In the genomic region with DNA sequence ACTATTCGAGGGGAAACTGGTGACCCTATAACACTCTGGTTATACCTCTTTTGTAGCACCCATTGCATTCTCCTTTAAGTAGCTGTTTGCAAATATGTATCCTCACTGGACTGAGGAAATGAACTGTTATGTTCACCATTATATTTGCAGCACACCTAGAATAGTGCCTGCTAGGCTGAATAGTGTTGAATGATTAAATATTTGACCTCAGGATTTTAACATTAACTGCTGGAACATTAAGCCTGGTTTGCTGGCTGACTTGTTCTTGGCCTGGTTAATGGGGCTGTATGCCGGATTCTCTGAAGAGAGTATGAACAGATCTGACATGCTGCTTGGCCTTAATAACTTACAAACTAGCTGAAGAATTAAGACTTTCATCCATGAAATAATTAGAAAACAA, we compare ENCODE assay signal across 35 cellular contexts.
"Had no signal": no experiment of that assay in that cellular context is flagged by ENCODE, and none has a peak within 500 bp of the region (broad histone marks: within the 10 kb centered on the region; RNA-seq: fewer than 3 reads in every experiment).

No MANE protein-coding gene starts in this region.

- H3K27me3 ChIP-seq: cardiac muscle cell, colonic mucosa, esophagus squamous epithelium, gastroesophageal sphincter had no signal

- H3K4me3 ChIP-seq: breast epithelium, cardiac muscle cell, colonic mucosa, esophagus squamous epithelium, gastroesophageal sphincter had no signal

- H3K27me3 Mint-ChIP-seq: activated B cell treated with CpG ODN at 0.5 μM for 24 hours; activated CD8-positive, alpha-beta T cell treated with anti-CD3 and anti-CD28 coated beads for 36 hours; activated naive CD8-positive, alpha-beta T cell; activated T-helper 17 cell treated with anti-CD3 and anti-CD28 coated beads, Interleukin-2, amount 50 U/mL, for 72 hours; T-helper 17 cell had no signal

- H3K27ac Mint-ChIP-seq: activated B cell treated with CpG ODN at 0.5 μM for 24 hours; activated CD8-positive, alpha-beta T cell treated with anti-CD3 and anti-CD28 coated beads for 36 hours; activated naive CD8-positive, alpha-beta T cell; activated T-helper 17 cell treated with anti-CD3 and anti-CD28 coated beads, Interleukin-2, amount 50 U/mL, for 72 hours; T-helper 17 cell; T-helper 2 cell treated with Interferon-gamma antibody and Interleukin-4, amounts not matched to agents 5 μg/mL and 100 μg/mL, for 36 hours had no signal

- FAIRE-seq: endometrium, endothelial cell of umbilical vein had no signal

- DNase-seq: activated B cell treated with CpG ODN at 0.5 μM for 24 hours; activated CD4-positive, alpha-beta T cell treated with anti-CD3 and anti-CD28 coated beads for 48 hours; activated CD4-positive, alpha-beta T cell treated with anti-CD3 and anti-CD28 coated beads, Interleukin-2, amount 50 U/mL, for 1 hour; activated CD4-positive, alpha-beta T cell treated with anti-CD3 and anti-CD28 coated beads, Interleukin-2, amount 50 U/mL, for 48 hours; activated CD8-positive, alpha-beta memory T cell treated with anti-CD3 and anti-CD28 coated beads for 24 hours; activated CD8-positive, alpha-beta T cell treated with anti-CD3 and anti-CD28 coated beads for 36 hours; activated effector memory CD4-positive, alpha-beta T cell treated with Interleukin-2 at 50 U/mL for 16 hours; activated gamma-delta T cell treated with Interleukin-2 at 50 U/mL for 16 hours; activated naive CD4-positive, alpha-beta T cell treated with anti-CD3 and anti-CD28 coated beads, Interleukin-2, amount 50 U/mL, for 16 hours; activated naive CD4-positive, alpha-beta T cell treated with Interleukin-2 at 50 U/mL for 16 hours; activated T-cell treated with anti-CD3 and anti-CD28 coated beads, Interleukin-2, amount 50 U/mL, for 4 hours; amniotic stem cell; aorta; central memory CD4-positive, alpha-beta T cell; cerebellar nuclear complex; colonic mucosa; effector CD8-positive, alpha-beta T cell; esophagus squamous epithelium; foreskin melanocyte; head of caudate nucleus; T-helper 1 cell; T-helper 17 cell; T1000; WERI-Rb-1 had no signal

- H3K36me3 ChIP-seq: breast epithelium, cardiac muscle cell, colonic mucosa, esophagus squamous epithelium had no signal

- H3K4me3 Mint-ChIP-seq: activated B cell treated with CpG ODN at 0.5 μM for 24 hours; activated CD8-positive, alpha-beta T cell treated with anti-CD3 and anti-CD28 coated beads for 36 hours; activated naive CD8-positive, alpha-beta T cell; activated T-cell treated with anti-CD3 and anti-CD28 coated beads, Interleukin-2, amount 50 U/mL, for 4 hours; activated T-helper 17 cell treated with anti-CD3 and anti-CD28 coated beads, Interleukin-2, amount 50 U/mL, for 72 hours; brain; T-helper 17 cell; T-helper 2 cell treated with Interferon-gamma antibody and Interleukin-4, amounts not matched to agents 5 μg/mL and 100 μg/mL, for 36 hours had no signal

- H3K27ac ChIP-seq: breast epithelium, cardiac muscle cell, colonic mucosa, epithelial cell of prostate, esophagus squamous epithelium, gastroesophageal sphincter, WERI-Rb-1 had no signal

- ATAC-seq: activated CD4-positive, CD25-positive, alpha-beta regulatory T cell treated with anti-CD3 and anti-CD28 coated beads, Interleukin-2, amount 50 U/mL, for 24 hours; activated CD8-positive, alpha-beta T cell treated with anti-CD3 and anti-CD28 coated beads for 36 hours; activated T-cell treated with anti-CD3 and anti-CD28 coated beads, Interleukin-2, amount 50 U/mL, for 4 hours; activated T-helper 17 cell treated with anti-CD3 and anti-CD28 coated beads, Interleukin-2, amount 50 U/mL, for 72 hours; gastroesophageal sphincter; T-helper 17 cell had no signal

- H3K4me1 Mint-ChIP-seq: activated B cell treated with CpG ODN at 0.5 μM for 24 hours; activated T-helper 17 cell treated with anti-CD3 and anti-CD28 coated beads, Interleukin-2, amount 50 U/mL, for 72 hours; brain; T-helper 17 cell had no signal

- H3K4me1 ChIP-seq: breast epithelium, colonic mucosa, esophagus squamous epithelium, gastroesophageal sphincter had no signal

- H3K9me3 ChIP-seq: breast epithelium, colonic mucosa, esophagus squamous epithelium, gastroesophageal sphincter had no signal

- H3K9me3 Mint-ChIP-seq: activated B cell treated with CpG ODN at 0.5 μM for 24 hours; activated CD8-positive, alpha-beta T cell treated with anti-CD3 and anti-CD28 coated beads for 36 hours; activated T-cell treated with anti-CD3 and anti-CD28 coated beads, Interleukin-2, amount 50 U/mL, for 4 hours; activated T-helper 17 cell treated with anti-CD3 and anti-CD28 coated beads, Interleukin-2, amount 50 U/mL, for 72 hours; T-helper 2 cell treated with Interferon-gamma antibody and Interleukin-4, amounts not matched to agents 5 μg/mL and 100 μg/mL, for 36 hours had no signal
